ENCODE assay signal across 1 cellular context in the genomic region with DNA sequence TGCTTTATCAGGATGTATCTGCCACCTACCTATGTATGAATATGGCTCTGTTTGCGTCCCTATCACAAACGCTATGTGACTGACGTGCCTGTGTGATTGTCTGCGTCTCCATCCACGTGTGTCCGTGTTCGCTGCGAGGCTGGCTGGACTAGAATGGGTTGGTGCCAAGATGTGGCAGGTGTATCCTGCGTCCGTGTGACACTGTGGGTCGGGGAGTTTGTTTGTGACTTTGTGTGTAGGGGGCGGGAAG.
TF ChIP-seq lines count a peak whose summit lies in the region.

No MANE protein-coding gene starts in this region.

TF ChIP-seq in HCT116, 20 proteins besides CTCF, POLR2A, EP300 and RAD21 (continued from another document):
- TF ChIP-seq, protein P1, sequence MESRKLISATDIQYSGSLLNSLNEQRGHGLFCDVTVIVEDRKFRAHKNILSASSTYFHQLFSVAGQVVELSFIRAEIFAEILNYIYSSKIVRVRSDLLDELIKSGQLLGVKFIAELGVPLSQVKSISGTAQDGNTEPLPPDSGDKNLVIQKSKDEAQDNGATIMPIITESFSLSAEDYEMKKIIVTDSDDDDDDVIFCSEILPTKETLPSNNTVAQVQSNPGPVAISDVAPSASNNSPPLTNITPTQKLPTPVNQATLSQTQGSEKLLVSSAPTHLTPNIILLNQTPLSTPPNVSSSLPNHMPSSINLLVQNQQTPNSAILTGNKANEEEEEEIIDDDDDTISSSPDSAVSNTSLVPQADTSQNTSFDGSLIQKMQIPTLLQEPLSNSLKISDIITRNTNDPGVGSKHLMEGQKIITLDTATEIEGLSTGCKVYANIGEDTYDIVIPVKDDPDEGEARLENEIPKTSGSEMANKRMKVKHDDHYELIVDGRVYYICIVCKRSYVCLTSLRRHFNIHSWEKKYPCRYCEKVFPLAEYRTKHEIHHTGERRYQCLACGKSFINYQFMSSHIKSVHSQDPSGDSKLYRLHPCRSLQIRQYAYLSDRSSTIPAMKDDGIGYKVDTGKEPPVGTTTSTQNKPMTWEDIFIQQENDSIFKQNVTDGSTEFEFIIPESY (IDR thresholded peaks at IDR 0.05; ENCODE audit: extremely low read depth, insufficient replicate concordance, low read length) = no peak
- TF ChIP-seq SIN3A (IDR thresholded peaks at IDR 0.05; ENCODE audit: low read depth) (no peak), CEBPB (IDR thresholded peaks at IDR 0.05; ENCODE audit: low read depth) (no peak), POLR2AphosphoS5 (IDR thresholded peaks at IDR 0.05; ENCODE audit: low read depth, low read length) (no peak)
TF ChIP-seq in HCT116: peak in this region for 0.
